25 cellular contexts compared by ENCODE assay signal in the genomic region with DNA sequence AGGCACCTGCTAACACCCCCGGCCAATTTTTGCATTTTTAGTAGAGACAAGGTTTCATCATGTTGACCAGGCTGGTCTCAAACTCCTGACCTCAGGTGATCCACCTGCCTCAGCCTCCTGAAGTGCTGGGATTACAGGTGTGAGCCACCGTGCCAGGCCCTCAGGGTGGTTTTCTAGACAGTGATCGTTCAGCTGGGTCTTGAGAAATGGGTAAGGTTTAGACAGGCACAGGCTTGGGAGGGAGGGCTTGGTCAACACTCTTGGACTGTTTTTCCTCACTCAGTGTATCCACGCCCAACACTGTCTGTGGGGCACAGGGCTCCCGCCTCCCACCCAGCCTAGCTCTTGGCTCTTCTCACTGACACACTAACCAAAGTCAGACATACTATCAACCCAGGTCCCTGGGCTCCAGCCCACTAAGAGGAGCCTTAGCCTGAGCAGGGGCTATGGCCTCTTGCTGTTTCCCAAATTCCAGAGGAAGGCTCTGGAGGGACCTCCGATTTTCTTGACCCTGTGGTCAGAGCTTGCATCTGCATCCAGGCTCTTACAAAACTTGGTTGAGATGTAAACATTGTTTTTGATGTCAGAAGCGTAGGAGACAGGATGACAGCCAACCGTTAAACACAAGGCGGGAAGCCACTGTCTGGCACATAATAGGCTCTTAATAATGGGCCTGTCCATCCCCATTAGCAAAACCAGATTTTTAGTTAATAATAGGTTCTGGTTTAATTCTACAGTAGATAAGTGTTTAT.
A peak's percentile ranks its signal among the peaks of the same experiment; 100 is the strongest.
DNase-seq lines count a peak whose midpoint lies in the region; ATAC-seq, FAIRE-seq and TF ChIP-seq lines count a peak whose summit lies in the region.
"Had no signal": no experiment of that assay in that cellular context is flagged by ENCODE, and none has a peak within 500 bp of the region (broad histone marks: within the 10 kb centered on the region; RNA-seq: fewer than 3 reads in every experiment).

No MANE protein-coding gene starts in this region.

- CTCF ChIA-PET in MCF 10A (lab: Yijun Ruan, JAX), result interaction anchor here (0.6 kb wide), 1 partner anchor 107 kb away, joined by 3 read pairs; no protein-coding TSS in a partner anchor
- CTCF ChIA-PET in mammary epithelial cell (lab: Charles Lee; ENCODE audit: low non-redundant PET), result no interaction called here
- CTCF ChIA-PET in A549 (lab: Yijun Ruan, JAX), result interaction anchor here (0.8 to 5.3 kb wide), 5 partner anchors 10 to 101 kb away, joined by 3 to 38 read pairs (median 4); no protein-coding TSS in a partner anchor

- H3K4me1 ChIP-seq in mammary epithelial cell (ENCODE audit: insufficient read depth, low read length) (peaks cover 20% of the 10 kb centered on the region), A549 (peaks cover 26% of the 10 kb centered on the region), endodermal cell (ENCODE audit: control insufficient read depth, insufficient read depth, low read length) (peaks cover 6% of the 10 kb centered on the region)

- H3K4me1 Mint-ChIP-seq in MCF 10A (ENCODE audit: insufficient read depth, unreplicated experiment), result peaks cover 14% of the 10 kb centered on the region
- H3K4me1 Mint-ChIP-seq in endodermal cell, result peaks cover 20% of the 10 kb centered on the region
- peaks cover 18 to 27% of the 10 kb centered on the region in 2 donors for H3K4me1 Mint-ChIP-seq in stimulated activated naive B cell treated with anti-CD40 and anti-IgM and Interleukin-4, amounts not matched to agents 10 μg/mL and 1 μg/mL and 100 μg/mL, for 72 hours

- TF ChIP-seq POLR2A in A549 (IDR thresholded peaks at IDR 0.05; ENCODE audit: low read length), result no peak

- POLR2A ChIA-PET in MCF 10A (lab: Yijun Ruan, JAX), result no interaction called here
- POLR2A ChIA-PET in A549 (lab: Yijun Ruan, JAX), result no interaction called here

- H4K20me1 ChIP-seq in mammary epithelial cell (ENCODE audit: insufficient read depth, low read length), result no peaks in the 10 kb centered on the region

- FAIRE-seq in A549 (lab: Jason Lieb, UNC), result no peak
- FAIRE-seq: HTR-8/SVneo had no signal

- TF ChIP-seq RAD21 in A549 (conservative IDR thresholded peaks at IDR 0.05 in 1 of 2, IDR thresholded peaks at IDR 0.05 in 1 of 2), result no peak

- H3K27me3 ChIP-seq in mammary epithelial cell (ENCODE audit: insufficient read depth, low read length), result no peaks in the 10 kb centered on the region
- no peaks in the 10 kb centered on the region for H3K27me3 ChIP-seq in endodermal cell (ENCODE audit: control insufficient read depth, insufficient read depth, low read length, poor library complexity, severe bottlenecking)
- H3K27me3 ChIP-seq: BE2C, SJSA1 had no signal

- H3K79me2 ChIP-seq in mammary epithelial cell (ENCODE audit: insufficient read depth, low read length), result no peaks in the 10 kb centered on the region

- H3K27ac Mint-ChIP-seq in MCF 10A (ENCODE audit: low read depth, unreplicated experiment) (no peak overlapping the region), endodermal cell (no peak overlapping the region)
- H3K27ac Mint-ChIP-seq in stimulated activated naive B cell treated with anti-CD40 and anti-IgM and Interleukin-4, amounts not matched to agents 10 μg/mL and 1 μg/mL and 100 μg/mL, for 72 hours, result no peak overlapping the region

- TF ChIP-seq CTCF in MCF 10A (IDR thresholded peaks at IDR 0.05; ENCODE audit: unreplicated experiment) (no peak), mammary epithelial cell (conservative IDR thresholded peaks at IDR 0.05 in 1 of 2, IDR thresholded peaks at IDR 0.05 in 1 of 2; ENCODE audit: extremely low read depth in 1 of 2, insufficient read depth in 1 of 2, low read depth in 1 of 2, low read length in 2 of 2) (no peak), A549 (IDR thresholded peaks at IDR 0.05) (no peak), endodermal cell (conservative IDR thresholded peaks at IDR 0.05) (peak; percentile 15), GM10266 (IDR thresholded peaks at IDR 0.05; ENCODE audit: control insufficient read depth, insufficient read depth, low read depth, missing control alignments) (no peak)

- H3K9me3 Mint-ChIP-seq in MCF 10A (ENCODE audit: unreplicated experiment) (no peaks in the 10 kb centered on the region), endodermal cell (peaks cover 1% of the 10 kb centered on the region)
- H3K9me3 Mint-ChIP-seq in stimulated activated naive B cell treated with anti-CD40 and anti-IgM and Interleukin-4, amounts not matched to agents 10 μg/mL and 1 μg/mL and 100 μg/mL, for 72 hours, result no peaks in the 10 kb centered on the region

- no peak for ATAC-seq in A549
- no peak for ATAC-seq in stimulated activated naive B cell treated with anti-CD40 and anti-IgM and Interleukin-4, amounts not matched to agents 10 μg/mL and 1 μg/mL and 100 μg/mL, for 72 hours (replicated peaks)
- ATAC-seq: PC-3 had no signal

- H3K9ac ChIP-seq in mammary epithelial cell (ENCODE audit: insufficient read depth, low read length) (no peak overlapping the region), endodermal cell (ENCODE audit: extremely low read depth, low read length, poor library complexity, severe bottlenecking) (no peak overlapping the region)

- H3K27ac ChIP-seq in mammary epithelial cell (ENCODE audit: insufficient read depth, low read depth, low read length), result no peak overlapping the region
- H3K27ac ChIP-seq in A549, result peak overlapping the region; percentile 1 to 18; a peak in 1 of 6 replicates
- H3K27ac ChIP-seq in endodermal cell (ENCODE audit: low read depth, low read length), result no peak overlapping the region
- H3K27ac ChIP-seq: 22Rv1, SJSA1 had no signal

- no peaks in the 10 kb centered on the region for H3K9me3 ChIP-seq in mammary epithelial cell (replicated peaks; ENCODE audit: insufficient read depth, low read length)
- H3K9me3 ChIP-seq in A549, result no peaks in the 10 kb centered on the region
- H3K9me3 ChIP-seq in endodermal cell (ENCODE audit: control insufficient read depth, low read length), result no peaks in the 10 kb centered on the region
- H3K9me3 ChIP-seq: BE2C, SJSA1 had no signal

- intact Hi-C loops in MCF 10A (cut with micrococcal nuclease), result no loop called here
- intact Hi-C loops in mammary epithelial cell (cut with micrococcal nuclease), result no loop called here

- H3K4me2 ChIP-seq in mammary epithelial cell (ENCODE audit: insufficient read depth, low read depth, low read length) (no peak overlapping the region), A549 (no peak overlapping the region)

- H3K4me3 ChIP-seq in mammary epithelial cell (replicated peaks in 1 of 3; ENCODE audit: insufficient read depth in 1 of 3, low read depth in 2 of 3, low read length in 3 of 3) (no peak overlapping the region), A549 (no peak overlapping the region), endodermal cell (ENCODE audit: low read length) (no peak overlapping the region)
- H3K4me3 ChIP-seq: SJSA1 had no signal

- H3K27me3 Mint-ChIP-seq in MCF 10A (ENCODE audit: insufficient read depth, unreplicated experiment) (no peaks in the 10 kb centered on the region), endodermal cell (ENCODE audit: insufficient read depth) (no peaks in the 10 kb centered on the region)
- H3K27me3 Mint-ChIP-seq in stimulated activated naive B cell treated with anti-CD40 and anti-IgM and Interleukin-4, amounts not matched to agents 10 μg/mL and 1 μg/mL and 100 μg/mL, for 72 hours, result no peaks in the 10 kb centered on the region
- H3K27me3 Mint-ChIP-seq: CD4-positive, CD25-positive, alpha-beta regulatory T cell had no signal

- BruUV-seq in MCF 10A (replicated peaks; lab: Mats Ljungman, UMichigan) (no TSS peak), mammary epithelial cell (replicated peaks; lab: Mats Ljungman, UMichigan) (no TSS peak)

- H3K36me3 Mint-ChIP-seq in MCF 10A (ENCODE audit: insufficient read depth, unreplicated experiment) (no peaks in the 10 kb centered on the region), endodermal cell (ENCODE audit: low read depth) (no peaks in the 10 kb centered on the region)
- H3K36me3 Mint-ChIP-seq in stimulated activated naive B cell treated with anti-CD40 and anti-IgM and Interleukin-4, amounts not matched to agents 10 μg/mL and 1 μg/mL and 100 μg/mL, for 72 hours, result no peaks in the 10 kb centered on the region

- dilution Hi-C loops in mammary epithelial cell (cut with HindIII; ENCODE audit: low sequenced_read_pairs), result no loop called here

- no peak for TF ChIP-seq EP300 in A549 (IDR thresholded peaks at IDR 0.05)

- H3K4me3 Mint-ChIP-seq in MCF 10A (ENCODE audit: unreplicated experiment), result no peak overlapping the region
- no peak overlapping the region for H3K4me3 Mint-ChIP-seq in endodermal cell
- H3K4me3 Mint-ChIP-seq in stimulated activated naive B cell treated with anti-CD40 and anti-IgM and Interleukin-4, amounts not matched to agents 10 μg/mL and 1 μg/mL and 100 μg/mL, for 72 hours, result no peak overlapping the region
- H3K4me3 Mint-ChIP-seq: CD4-positive, CD25-positive, alpha-beta regulatory T cell had no signal

- in situ Hi-C loops in mammary epithelial cell (cut with MboI; ENCODE audit: low sequenced_read_pairs in 2 of 2), result no loop called here

- DNase-seq in MCF 10A (ENCODE audit: unreplicated experiment) (peak; percentile 52), mammary epithelial cell (no peak), A549 (ENCODE audit: low read depth in 1 of 2, low spot score in 1 of 2) (no peak), NCI-H69 (lab: John Stamatoyannopoulos, UW) (peak; percentile 67), endodermal cell (no peak), GM10266 (ENCODE audit: extremely low spot score) (no peak), anterior cingulate cortex (lab: John Stamatoyannopoulos, UW) (no peak)
- no peak for DNase-seq in stimulated activated naive B cell treated with anti-CD40 and anti-IgM and Interleukin-4, amounts not matched to agents 10 μg/mL and 1 μg/mL and 100 μg/mL, for 72 hours
- DNase-seq: ACHN; BE2C; CD4-positive, CD25-positive, alpha-beta regulatory T cell; DMS153; DND-41; KG1; MM.1S; NCI-H1694 treated with DMSO at 0.1 percent for 48 hours; NCI-H2081; NCI-H345; NCI-H510A treated with DMSO at 0.1 percent for 48 hours; NCI-H774; PC-3; Right ventricle myocardium superior had no signal

- H2AFZ ChIP-seq in mammary epithelial cell (ENCODE audit: low read depth, low read length), result no peak overlapping the region

- WGBS in mammary epithelial cell (ENCODE audit: low coverage, missing lambda C conversion rate), result 93% methylated on average over 8 of the region's 9 CpGs
- 81% methylated on average over 9 of the region's 9 CpGs for WGBS in A549 (ENCODE audit: missing lambda C conversion rate)
- 87 to 94% methylated on average over 6 to 9 of the region's 9 CpGs for WGBS in endodermal cell (ENCODE audit: insufficient coverage in 1 of 2, insufficient read length in 1 of 2), 2 experiments

- H3K36me3 ChIP-seq in mammary epithelial cell (ENCODE audit: insufficient read depth, low read length), result no peaks in the 10 kb centered on the region
- no peaks in the 10 kb centered on the region for H3K36me3 ChIP-seq in endodermal cell (ENCODE audit: control insufficient read depth, insufficient read depth, low read length)
- H3K36me3 ChIP-seq: BE2C had no signal

TF ChIP-seq in A549, 52 proteins besides CTCF, POLR2A, EP300 and RAD21 (continues in another document):
- no peak for TF ChIP-seq HOXB5 (CRISPR knock-in tag; IDR thresholded peaks at IDR 0.05)
- TF ChIP-seq CEBPB (IDR thresholded peaks at IDR 0.05), result no peak
- TF ChIP-seq GATA3 (IDR thresholded peaks at IDR 0.05; ENCODE audit: borderline replicate concordance), result no peak

Comparison
In these comparisons a context has a peak if more than half of its experiments do, and no peak if none do; other contexts are left out.
1. DNase-seq: peak in MCF 10A (single experiment) and NCI-H69 (single experiment); none in mammary epithelial cell (single experiment), A549 (0 of 2), endodermal cell (single experiment), GM10266 (single experiment), stimulated activated naive B cell treated with anti-CD40 and anti-IgM and Interleukin-4, amounts not matched to agents 10 μg/mL and 1 μg/mL and 100 μg/mL, for 72 hours (single experiment) and anterior cingulate cortex (0 of 58).
2. H3K27ac ChIP-seq: peak in A549 (2 of 2); none in mammary epithelial cell (single experiment) and endodermal cell (single experiment).